Comparison of ENCODE assay signal across 22 cellular contexts in genomic region chr17:1222321-1222720, GRCh38. TPM values are rescaled to one million over a fixed set of nuclear protein-coding genes. Genes with fewer than 3 reads are reported as not detected.
A peak's percentile ranks its signal among the peaks of the same experiment; 100 is the strongest.
DNase-seq lines count a peak whose midpoint lies in the region; TF ChIP-seq lines count a peak whose summit lies in the region.
"Had no signal": no experiment of that assay in that cellular context is flagged by ENCODE, and none has a peak within 500 bp of the region (broad histone marks: within the 10 kb centered on the region; RNA-seq: fewer than 3 reads in every experiment).

No MANE protein-coding gene starts in this region.

- H3K4me1 ChIP-seq in mammary epithelial cell (ENCODE audit: insufficient read depth, low read length) (no peaks in the 10 kb centered on the region), hepatocyte (ENCODE audit: insufficient read depth) (no peaks in the 10 kb centered on the region)
- H3K4me1 ChIP-seq: SJCRH30 had no signal

- H2AFZ ChIP-seq in mammary epithelial cell (ENCODE audit: low read depth, low read length), result no peak overlapping the region
- no peak overlapping the region for H2AFZ ChIP-seq in hepatocyte
- H2AFZ ChIP-seq: GM23338 had no signal

- H3K79me2 ChIP-seq in mammary epithelial cell (ENCODE audit: insufficient read depth, low read length) (no peaks in the 10 kb centered on the region), hepatocyte (no peaks in the 10 kb centered on the region)

- CTCF ChIA-PET in mammary epithelial cell (lab: Charles Lee; ENCODE audit: low non-redundant PET), result no interaction called here
- CTCF ChIA-PET in MCF 10A (lab: Yijun Ruan, JAX), result interaction anchor here (0.7 to 0.8 kb wide), 2 partner anchors 13 to 35 kb away, joined by 3 read pairs; no protein-coding TSS in a partner anchor

- no peaks in the 10 kb centered on the region for H3K36me3 Mint-ChIP-seq in MCF 10A (ENCODE audit: insufficient read depth, unreplicated experiment)
- no peaks in the 10 kb centered on the region for H3K36me3 Mint-ChIP-seq in activated naive CD8-positive, alpha-beta T cell treated with anti-CD3 and anti-CD28 coated beads for 36 hours
- H3K36me3 Mint-ChIP-seq: CD4-positive, alpha-beta memory T cell had no signal

- dilution Hi-C loops in mammary epithelial cell (cut with HindIII; ENCODE audit: low sequenced_read_pairs), result no loop called here

- no peak overlapping the region for H3K4me2 ChIP-seq in mammary epithelial cell (ENCODE audit: insufficient read depth, low read depth, low read length)
- no peak overlapping the region for H3K4me2 ChIP-seq in hepatocyte
- H3K4me2 ChIP-seq: GM23338 had no signal

- DNase-seq in mammary epithelial cell (peak; percentile 74), MCF 10A (ENCODE audit: unreplicated experiment) (no peak), epithelial cell of esophagus (ENCODE audit: low read depth) (peak; percentile 81), kidney glomerular epithelial cell (lab: John Stamatoyannopoulos, UW) (peak; percentile 76), AG08395 (ENCODE audit: low spot score) (no peak), hepatocyte (ENCODE audit: low spot score) (no peak)
- no peak for DNase-seq in activated naive CD8-positive, alpha-beta T cell treated with anti-CD3 and anti-CD28 coated beads for 36 hours
- no peak for DNase-seq in activated CD8-positive, alpha-beta memory T cell treated with anti-CD3 and anti-CD28 coated beads for 24 hours
- DNase-seq: CD4-positive, alpha-beta memory T cell; DMS53; HCEC 1CT; IMR-90; MM.1S; NCI-H1092 treated with DMSO at 0.1 percent for 48 hours; NCI-H2081 treated with DMSO at 0.1 percent for 48 hours; NCI-H774; SJCRH30 had no signal

- POLR2A ChIA-PET in MCF 10A (lab: Yijun Ruan, JAX), result interaction anchor here (0.7 to 0.8 kb wide), 2 partner anchors 9 to 44 kb away, joined by 3 read pairs; no protein-coding TSS in a partner anchor

- H3K9me2 ChIP-seq in hepatocyte (replicated peaks; ENCODE audit: insufficient read depth), result no peaks in the 10 kb centered on the region

- no peak overlapping the region for H3K4me3 Mint-ChIP-seq in MCF 10A (ENCODE audit: unreplicated experiment)
- H3K4me3 Mint-ChIP-seq in activated naive CD8-positive, alpha-beta T cell treated with anti-CD3 and anti-CD28 coated beads for 36 hours, result no peak overlapping the region
- H3K4me3 Mint-ChIP-seq: CD4-positive, alpha-beta memory T cell; GM23338 had no signal

- H3K9me3 ChIP-seq in mammary epithelial cell (replicated peaks; ENCODE audit: insufficient read depth, low read length), result no peaks in the 10 kb centered on the region
- H3K9me3 ChIP-seq in hepatocyte (ENCODE audit: low read depth), result no peaks in the 10 kb centered on the region
- H3K9me3 ChIP-seq: SJCRH30 had no signal

- H4K20me1 ChIP-seq in mammary epithelial cell (ENCODE audit: insufficient read depth, low read length) (no peaks in the 10 kb centered on the region), hepatocyte (ENCODE audit: insufficient read depth, poor library complexity, severe bottlenecking) (no peaks in the 10 kb centered on the region)

- TF ChIP-seq CTCF in mammary epithelial cell (conservative IDR thresholded peaks at IDR 0.05 in 1 of 2, IDR thresholded peaks at IDR 0.05 in 1 of 2; ENCODE audit: extremely low read depth in 1 of 2, insufficient read depth in 1 of 2, low read depth in 1 of 2, low read length in 2 of 2), result no peak
- TF ChIP-seq CTCF in MCF 10A (IDR thresholded peaks at IDR 0.05; ENCODE audit: unreplicated experiment), result no peak
- no peak for TF ChIP-seq CTCF in epithelial cell of esophagus (IDR thresholded peaks at IDR 0.05; ENCODE audit: insufficient read depth, low read depth, low read length, missing control alignments)
- no peak for TF ChIP-seq CTCF in hepatocyte (IDR thresholded peaks at IDR 0.05; ENCODE audit: poor library complexity)

- no peaks in the 10 kb centered on the region for H3K9me3 Mint-ChIP-seq in MCF 10A (ENCODE audit: unreplicated experiment)
- no peaks in the 10 kb centered on the region for H3K9me3 Mint-ChIP-seq in activated naive CD8-positive, alpha-beta T cell treated with anti-CD3 and anti-CD28 coated beads for 36 hours
- H3K9me3 Mint-ChIP-seq: CD4-positive, alpha-beta memory T cell; GM23338 had no signal

- H3K4me3 ChIP-seq in mammary epithelial cell (replicated peaks in 1 of 3; ENCODE audit: insufficient read depth in 1 of 3, low read depth in 2 of 3, low read length in 3 of 3) (no peak overlapping the region), epithelial cell of esophagus (ENCODE audit: low read length) (no peak overlapping the region), hepatocyte (no peak overlapping the region)
- H3K4me3 ChIP-seq: GM23338, SJCRH30 had no signal

- H3K36me3 ChIP-seq in mammary epithelial cell (ENCODE audit: insufficient read depth, low read length), result no peaks in the 10 kb centered on the region
- H3K36me3 ChIP-seq in hepatocyte (replicated peaks; ENCODE audit: insufficient read depth, low read depth), result no peaks in the 10 kb centered on the region
- H3K36me3 ChIP-seq: SJCRH30 had no signal

- H3K27ac Mint-ChIP-seq in MCF 10A (ENCODE audit: low read depth, unreplicated experiment), result no peak overlapping the region
- H3K27ac Mint-ChIP-seq in activated naive CD8-positive, alpha-beta T cell treated with anti-CD3 and anti-CD28 coated beads for 36 hours, result no peak overlapping the region
- H3K27ac Mint-ChIP-seq: CD4-positive, alpha-beta memory T cell; GM23338 had no signal

- peaks cover 2% of the 10 kb centered on the region for H3K27me3 Mint-ChIP-seq in MCF 10A (ENCODE audit: insufficient read depth, unreplicated experiment)
- peaks cover 19% of the 10 kb centered on the region for H3K27me3 Mint-ChIP-seq in activated naive CD8-positive, alpha-beta T cell treated with anti-CD3 and anti-CD28 coated beads for 36 hours

- H3K4me1 Mint-ChIP-seq in MCF 10A (ENCODE audit: insufficient read depth, unreplicated experiment), result no peaks in the 10 kb centered on the region
- no peaks in the 10 kb centered on the region for H3K4me1 Mint-ChIP-seq in activated naive CD8-positive, alpha-beta T cell treated with anti-CD3 and anti-CD28 coated beads for 36 hours
- H3K4me1 Mint-ChIP-seq: GM23338 had no signal

- BruUV-seq in mammary epithelial cell (replicated peaks; lab: Mats Ljungman, UMichigan), result no TSS peak
- no TSS peak for BruUV-seq in MCF 10A (replicated peaks; lab: Mats Ljungman, UMichigan)

- in situ Hi-C loops in mammary epithelial cell (cut with MboI; ENCODE audit: low sequenced_read_pairs in 2 of 2), result no loop called here

- H3K9ac ChIP-seq in mammary epithelial cell (ENCODE audit: insufficient read depth, low read length), result no peak overlapping the region

- intact Hi-C loops in mammary epithelial cell (cut with micrococcal nuclease) (no loop called here), MCF 10A (cut with micrococcal nuclease) (no loop called here)

- H3K27me3 ChIP-seq in mammary epithelial cell (ENCODE audit: insufficient read depth, low read length), result no peaks in the 10 kb centered on the region
- peaks cover 18% of the 10 kb centered on the region for H3K27me3 ChIP-seq in hepatocyte
- H3K27me3 ChIP-seq: SJCRH30 had no signal

- 91% methylated on average over 7 of the region's 8 CpGs for WGBS in mammary epithelial cell (ENCODE audit: low coverage, missing lambda C conversion rate)
- WGBS in hepatocyte (ENCODE audit: low lambda C conversion rate, missing lambda C conversion rate), result 95% methylated on average over 8 of the region's 8 CpGs

- H3K27ac ChIP-seq in mammary epithelial cell (ENCODE audit: insufficient read depth, low read depth, low read length) (no peak overlapping the region), hepatocyte (no peak overlapping the region)
- H3K27ac ChIP-seq: 22Rv1, SJCRH30 had no signal

RNA-seq across cellular contexts. Expression of gene ABR, which starts 42.5 kb away (rescaled TPM):
- total RNA-seq in mammary epithelial cell (10 to 100 TPM; 64.7 to 86.9 TPM), MCF 10A (2022) (44.7 and 54.2 TPM in 2 replicates), hepatocyte (51.5 and 130 TPM in 2 replicates)
- polyA plus RNA-seq in mammary epithelial cell (73.6 TPM), hepatocyte (26.8 and 29.5 TPM in 2 replicates)
- 168 TPM for polyA minus RNA-seq in mammary epithelial cell
- 10 to 100 TPM; 31.6 to 35.1 TPM for total RNA-seq in activated naive CD8-positive, alpha-beta T cell treated with anti-CD3 and anti-CD28 coated beads for 36 hours

RNA-seq across cellular contexts. Expression of gene BHLHA9, which starts 47.9 kb away (rescaled TPM):
- total RNA-seq in mammary epithelial cell (not detected), MCF 10A (2022) (not detected in 2 replicates), hepatocyte (not detected in 2 replicates)
- polyA plus RNA-seq in mammary epithelial cell (not detected), hepatocyte (not detected in 2 replicates)
- polyA minus RNA-seq in mammary epithelial cell, result not detected
- not detected for total RNA-seq in activated naive CD8-positive, alpha-beta T cell treated with anti-CD3 and anti-CD28 coated beads for 36 hours
- total RNA-seq: CD4-positive, alpha-beta memory T cell; IMR-90; NCI-H460; OCI-LY7; SJCRH30 had no signal
- polyA plus RNA-seq: BJ; CD4-positive, alpha-beta memory T cell; IMR-90 had no signal

RNA-seq across cellular contexts. Expression of gene TRARG1, which starts 57.1 kb away (rescaled TPM):
- total RNA-seq in mammary epithelial cell (not detected), MCF 10A (2022) (not detected in 2 replicates), hepatocyte (0.08 TPM in 1 of 2 replicates, not detected in the other)
- polyA plus RNA-seq in mammary epithelial cell (not detected), hepatocyte (not detected in 2 replicates)
- polyA minus RNA-seq in mammary epithelial cell, result not detected
- not detected for total RNA-seq in activated naive CD8-positive, alpha-beta T cell treated with anti-CD3 and anti-CD28 coated beads for 36 hours
- total RNA-seq: CD4-positive, alpha-beta memory T cell; GM23338; IMR-90; NCI-H460; OCI-LY7; SJCRH30 had no signal
- polyA plus RNA-seq: BJ; CD4-positive, alpha-beta memory T cell; GM23338; IMR-90 had no signal

Comparison
In these comparisons a context has a peak if more than half of its experiments do, and no peak if none do; other contexts are left out.
1. DNase-seq: peak in mammary epithelial cell (single experiment), epithelial cell of esophagus (single experiment) and kidney glomerular epithelial cell (single experiment); none in MCF 10A (single experiment), activated naive CD8-positive, alpha-beta T cell treated with anti-CD3 and anti-CD28 coated beads for 36 hours (single experiment), AG08395 (single experiment), hepatocyte (single experiment) and activated CD8-positive, alpha-beta memory T cell treated with anti-CD3 and anti-CD28 coated beads for 24 hours (single experiment).